ENCODE assay signal across 10 cellular contexts in the genomic region with DNA sequence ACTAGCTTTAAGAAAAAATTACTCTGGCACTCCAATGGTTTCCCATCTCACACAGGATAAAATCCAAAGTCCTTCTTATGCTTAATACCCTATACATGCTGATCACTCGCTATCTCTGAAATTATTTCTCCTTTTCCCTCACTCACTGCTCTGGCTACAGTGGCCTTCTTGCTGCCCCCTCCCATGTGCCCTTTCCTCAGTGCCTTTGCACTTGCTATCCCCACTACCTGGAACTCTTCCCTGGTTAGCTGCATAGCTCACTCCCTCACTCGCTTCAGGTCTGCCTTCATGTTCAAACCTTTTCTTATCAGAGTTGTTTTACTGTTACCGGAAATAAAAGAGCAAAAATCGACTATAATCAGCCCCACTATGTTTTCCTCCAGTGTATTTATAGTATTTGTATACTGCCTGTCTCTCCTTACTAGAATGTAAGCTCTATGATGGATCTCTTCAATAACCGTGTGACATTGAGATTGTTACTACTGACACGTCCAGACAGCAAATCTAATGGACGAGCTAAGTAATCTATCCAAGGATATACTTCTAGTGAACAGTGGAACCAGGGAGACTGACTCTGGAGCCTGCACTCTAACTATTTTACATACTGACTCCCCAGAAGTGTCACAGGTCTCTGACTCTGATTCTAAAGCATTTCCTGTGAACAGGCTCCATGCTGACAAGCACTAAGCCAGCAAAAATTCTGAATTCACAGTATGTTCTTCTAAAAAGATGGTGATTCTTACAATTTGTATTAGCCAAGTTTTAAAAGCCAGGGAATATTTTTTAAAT. TPM values are rescaled to one million over a fixed set of nuclear protein-coding genes. Genes with fewer than 3 reads are reported as not detected.
DNase-seq lines count a peak whose midpoint lies in the region; ATAC-seq and TF ChIP-seq lines count a peak whose summit lies in the region.
"Had no signal": no experiment of that assay in that cellular context is flagged by ENCODE, and none has a peak within 500 bp of the region (broad histone marks: within the 10 kb centered on the region; RNA-seq: fewer than 3 reads in every experiment).

No MANE protein-coding gene starts in this region.

- peaks cover 49% of the 10 kb centered on the region for H3K4me1 ChIP-seq in suprapubic skin

- no peak for TF ChIP-seq POLR2A in suprapubic skin (IDR thresholded peaks at IDR 0.05)

- peak; percentile 71 for DNase-seq in activated CD4-positive, alpha-beta T cell treated with anti-CD3 and anti-CD28 coated beads, Interleukin-2, amount 10 ng/mL, durations not matched to agents 24 days and 14 days
- no peak for DNase-seq in activated CD4-positive, alpha-beta T cell treated with anti-CD3 and anti-CD28 coated beads for 1 hour
- DNase-seq in WTC11 (ENCODE audit: low spot score) (no peak), left ventricle myocardium superior (no peak), suprapubic skin (ENCODE audit: low spot score in 2 of 2) (no peak), NCI-H1092 treated with DMSO at 0.1 percent for 48 hours (lab: John Stamatoyannopoulos, UW) (no peak)
- DNase-seq in activated naive CD4-positive, alpha-beta T cell treated with anti-CD3 and anti-CD28 coated beads, Interleukin-2, amount 10 ng/mL, durations not matched to agents 7 days and 5 days: no peak
- DNase-seq in stimulated activated CD4-positive, alpha-beta T cell treated with anti-CD3 and anti-CD28 coated beads, Interleukin-4, amount 100 ng/mL, for 24 hours: no peak

- H3K4me1 Mint-ChIP-seq in activated CD4-positive, alpha-beta T cell treated with anti-CD3 and anti-CD28 coated beads, Interleukin-2, amount 10 ng/mL, durations not matched to agents 24 days and 14 days: peaks cover 8% of the 10 kb centered on the region
- no peaks in the 10 kb centered on the region for H3K4me1 Mint-ChIP-seq in WTC11
- H3K4me1 Mint-ChIP-seq in activated naive CD4-positive, alpha-beta T cell treated with anti-CD3 and anti-CD28 coated beads, Interleukin-2, amount 10 ng/mL, durations not matched to agents 7 days and 5 days: peaks cover 24% of the 10 kb centered on the region

- H3K9me3 Mint-ChIP-seq in activated CD4-positive, alpha-beta T cell treated with anti-CD3 and anti-CD28 coated beads, Interleukin-2, amount 10 ng/mL, durations not matched to agents 24 days and 14 days: no peaks in the 10 kb centered on the region
- H3K9me3 Mint-ChIP-seq in WTC11: no peaks in the 10 kb centered on the region
- H3K9me3 Mint-ChIP-seq in activated naive CD4-positive, alpha-beta T cell treated with anti-CD3 and anti-CD28 coated beads, Interleukin-2, amount 10 ng/mL, durations not matched to agents 7 days and 5 days: no peaks in the 10 kb centered on the region
- H3K9me3 Mint-ChIP-seq: IgD-negative memory B cell had no signal

- peak overlapping the region; percentile 18 for H3K4me3 ChIP-seq in suprapubic skin

- no peaks in the 10 kb centered on the region for H3K36me3 Mint-ChIP-seq in activated CD4-positive, alpha-beta T cell treated with anti-CD3 and anti-CD28 coated beads, Interleukin-2, amount 10 ng/mL, durations not matched to agents 24 days and 14 days (ENCODE audit: low read depth)
- no peaks in the 10 kb centered on the region for H3K36me3 Mint-ChIP-seq in WTC11
- H3K36me3 Mint-ChIP-seq in activated naive CD4-positive, alpha-beta T cell treated with anti-CD3 and anti-CD28 coated beads, Interleukin-2, amount 10 ng/mL, durations not matched to agents 7 days and 5 days: peaks cover 7% of the 10 kb centered on the region

- no peak overlapping the region for H3K27ac Mint-ChIP-seq in activated CD4-positive, alpha-beta T cell treated with anti-CD3 and anti-CD28 coated beads, Interleukin-2, amount 10 ng/mL, durations not matched to agents 24 days and 14 days
- H3K27ac Mint-ChIP-seq in WTC11: no peak overlapping the region
- no peak overlapping the region for H3K27ac Mint-ChIP-seq in activated naive CD4-positive, alpha-beta T cell treated with anti-CD3 and anti-CD28 coated beads, Interleukin-2, amount 10 ng/mL, durations not matched to agents 7 days and 5 days
- H3K27ac Mint-ChIP-seq: IgD-negative memory B cell had no signal

- CTCF ChIA-PET in WTC11 (lab: Charles Lee): interaction anchor here (0.7 to 1.4 kb wide), 8 partner anchors 20 to 581 kb away, joined by 3 to 11 read pairs (median 4); partner anchors contain the start of gene ARMC12
- CTCF ChIA-PET in activated naive CD4-positive, alpha-beta T cell treated with anti-CD3 and anti-CD28 coated beads, Interleukin-2, amount 10 ng/mL, durations not matched to agents 7 days and 5 days (lab: Charles Lee): interaction anchor here (0.7 to 2.0 kb wide), 5 partner anchors 11 to 72 kb away, joined by 3 to 9 read pairs (median 4); partner anchors contain the start of gene FKBP5

- no peaks in the 10 kb centered on the region for H3K27me3 Mint-ChIP-seq in activated CD4-positive, alpha-beta T cell treated with anti-CD3 and anti-CD28 coated beads, Interleukin-2, amount 10 ng/mL, durations not matched to agents 24 days and 14 days
- no peaks in the 10 kb centered on the region for H3K27me3 Mint-ChIP-seq in WTC11 (ENCODE audit: low read depth)
- H3K27me3 Mint-ChIP-seq in activated naive CD4-positive, alpha-beta T cell treated with anti-CD3 and anti-CD28 coated beads, Interleukin-2, amount 10 ng/mL, durations not matched to agents 7 days and 5 days: no peaks in the 10 kb centered on the region
- H3K27me3 Mint-ChIP-seq: IgD-negative memory B cell had no signal

- TF ChIP-seq CTCF in WTC11 (IDR thresholded peaks at IDR 0.05) (no peak), suprapubic skin (IDR thresholded peaks at IDR 0.05) (no peak)

- H3K36me3 ChIP-seq in suprapubic skin: peaks cover 27% of the 10 kb centered on the region
- H3K36me3 ChIP-seq: neutrophil had no signal

- intact Hi-C loops in activated CD4-positive, alpha-beta T cell treated with anti-CD3 and anti-CD28 coated beads, Interleukin-2, amount 10 ng/mL, durations not matched to agents 24 days and 14 days (cut with micrococcal nuclease): loop anchor here (2.0 kb wide), 1 partner anchor 17 kb away; no protein-coding TSS in a partner anchor
- intact Hi-C loops in left ventricle myocardium superior (cut with micrococcal nuclease): no loop called here

- H3K4me3 Mint-ChIP-seq in activated CD4-positive, alpha-beta T cell treated with anti-CD3 and anti-CD28 coated beads, Interleukin-2, amount 10 ng/mL, durations not matched to agents 24 days and 14 days: no peak overlapping the region
- H3K4me3 Mint-ChIP-seq in WTC11: no peak overlapping the region
- H3K4me3 Mint-ChIP-seq in activated naive CD4-positive, alpha-beta T cell treated with anti-CD3 and anti-CD28 coated beads, Interleukin-2, amount 10 ng/mL, durations not matched to agents 7 days and 5 days: no peak overlapping the region
- H3K4me3 Mint-ChIP-seq: IgD-negative memory B cell had no signal

- ATAC-seq in WTC11 (peak; percentile 55), left ventricle myocardium superior (peak; percentile 23)

- POLR2A ChIA-PET in WTC11 (lab: Charles Lee): interaction anchor here (0.8 kb wide), 1 partner anchor 64 kb away, joined by 3 read pairs; no protein-coding TSS in a partner anchor

- H3K27me3 ChIP-seq in suprapubic skin: no peaks in the 10 kb centered on the region
- H3K27me3 ChIP-seq: neutrophil had no signal

- H3K27ac ChIP-seq in suprapubic skin: no peak overlapping the region
- H3K27ac ChIP-seq: neutrophil had no signal

- no peaks in the 10 kb centered on the region for H3K9me3 ChIP-seq in suprapubic skin
- H3K9me3 ChIP-seq: neutrophil had no signal

- TF ChIP-seq EP300 in suprapubic skin (IDR thresholded peaks at IDR 0.05): no peak

- 81% methylated on average over 7 of the region's 7 CpGs for WGBS in suprapubic skin

TF ChIP-seq in WTC11, 78 proteins besides CTCF, POLR2A, EP300 and RAD21:
- TF ChIP-seq, protein P1, sequence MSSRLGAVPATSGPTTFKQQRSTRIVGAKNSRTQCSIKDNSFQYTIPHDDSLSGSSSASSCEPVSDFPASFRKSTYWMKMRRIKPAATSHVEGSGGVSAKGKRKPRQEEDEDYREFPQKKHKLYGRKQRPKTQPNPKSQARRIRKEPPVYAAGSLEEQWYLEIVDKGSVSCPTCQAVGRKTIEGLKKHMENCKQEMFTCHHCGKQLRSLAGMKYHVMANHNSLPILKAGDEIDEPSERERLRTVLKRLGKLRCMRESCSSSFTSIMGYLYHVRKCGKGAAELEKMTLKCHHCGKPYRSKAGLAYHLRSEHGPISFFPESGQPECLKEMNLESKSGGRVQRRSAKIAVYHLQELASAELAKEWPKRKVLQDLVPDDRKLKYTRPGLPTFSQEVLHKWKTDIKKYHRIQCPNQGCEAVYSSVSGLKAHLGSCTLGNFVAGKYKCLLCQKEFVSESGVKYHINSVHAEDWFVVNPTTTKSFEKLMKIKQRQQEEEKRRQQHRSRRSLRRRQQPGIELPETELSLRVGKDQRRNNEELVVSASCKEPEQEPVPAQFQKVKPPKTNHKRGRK (CRISPR knock-in tag; IDR thresholded peaks at IDR 0.05; ENCODE audit: borderline replicate concordance): no peak
- TF ChIP-seq USF2 (CRISPR knock-in tag; IDR thresholded peaks at IDR 0.05) (no peak), FOXP1 (CRISPR knock-in tag; IDR thresholded peaks at IDR 0.05; ENCODE audit: borderline replicate concordance) (no peak), GTF2I (CRISPR knock-in tag; conservative IDR thresholded peaks at IDR 0.05) (0 out of 2 replicates have a peak, but pooled peaks have one; percentile 52), SOX15 (CRISPR knock-in tag; IDR thresholded peaks at IDR 0.05) (no peak)
- TF ChIP-seq, protein P2, sequence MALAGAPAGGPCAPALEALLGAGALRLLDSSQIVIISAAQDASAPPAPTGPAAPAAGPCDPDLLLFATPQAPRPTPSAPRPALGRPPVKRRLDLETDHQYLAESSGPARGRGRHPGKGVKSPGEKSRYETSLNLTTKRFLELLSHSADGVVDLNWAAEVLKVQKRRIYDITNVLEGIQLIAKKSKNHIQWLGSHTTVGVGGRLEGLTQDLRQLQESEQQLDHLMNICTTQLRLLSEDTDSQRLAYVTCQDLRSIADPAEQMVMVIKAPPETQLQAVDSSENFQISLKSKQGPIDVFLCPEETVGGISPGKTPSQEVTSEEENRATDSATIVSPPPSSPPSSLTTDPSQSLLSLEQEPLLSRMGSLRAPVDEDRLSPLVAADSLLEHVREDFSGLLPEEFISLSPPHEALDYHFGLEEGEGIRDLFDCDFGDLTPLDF (CRISPR knock-in tag; IDR thresholded peaks at IDR 0.05): no peak

RNA-seq across cellular contexts. Expression of gene FKBP5, which starts 25.1 kb away (rescaled TPM):
- 85.0 and 85.1 TPM in 2 replicates for total RNA-seq in activated CD4-positive, alpha-beta T cell treated with anti-CD3 and anti-CD28 coated beads, Interleukin-2, amount 10 ng/mL, durations not matched to agents 24 days and 14 days
- total RNA-seq in WTC11 (2021) (27.0 to 29.4 TPM (median 27.2 TPM) in 3 replicates), left ventricle myocardium superior (82.8 TPM), suprapubic skin (100 to 1,000 TPM; 198 to 321 (median 244) TPM)
